22 cellular contexts compared by ENCODE assay signal in the genomic region with DNA sequence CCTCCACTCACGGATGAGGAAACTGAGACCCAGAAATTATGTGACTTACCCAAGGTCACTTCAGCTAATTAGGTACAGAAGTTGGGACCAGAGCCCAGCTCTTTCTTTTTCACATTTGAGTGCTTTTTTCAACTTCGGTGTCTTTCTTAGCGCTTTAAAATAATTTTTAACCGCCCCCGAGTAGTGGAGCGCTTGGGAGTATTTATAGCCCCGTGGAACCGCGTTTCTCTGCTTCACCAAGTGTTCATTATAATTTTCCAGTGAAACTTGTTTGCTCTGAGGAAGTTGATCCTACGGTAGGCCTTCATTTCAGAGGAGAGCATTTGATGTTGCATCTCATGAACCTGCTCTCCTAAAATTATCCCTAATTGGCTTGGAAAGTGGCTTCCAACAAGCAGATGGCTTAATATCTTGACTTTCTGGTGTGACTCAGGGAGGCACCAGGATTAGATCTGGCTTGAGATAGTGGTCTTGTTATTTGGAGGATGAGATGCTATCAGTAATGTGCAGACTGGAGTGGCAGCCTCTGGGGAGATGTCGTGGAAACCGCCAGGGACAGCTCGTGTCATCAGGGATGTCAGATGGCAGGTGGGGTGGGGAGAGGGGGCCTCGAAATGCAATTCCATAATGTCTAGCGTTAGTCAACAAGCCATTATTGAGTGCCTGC.
"Had no signal": no experiment of that assay in that cellular context is flagged by ENCODE, and none has a peak within 500 bp of the region (broad histone marks: within the 10 kb centered on the region; RNA-seq: fewer than 3 reads in every experiment).

No MANE protein-coding gene starts in this region.

- H3K27me3 ChIP-seq: breast epithelium, foreskin keratinocyte, hepatocyte, ovary, thyroid gland had no signal

- DNase-seq: activated B cell treated with CpG ODN at 0.5 μM for 24 hours; activated CD4-positive, alpha-beta T cell treated with anti-CD3 and anti-CD28 coated beads for 36 hours; activated CD4-positive, alpha-beta T cell treated with anti-CD3 and anti-CD28 coated beads, Interleukin-2, amount 50 U/mL, for 48 hours; activated CD8-positive, alpha-beta memory T cell treated with anti-CD3 and anti-CD28 coated beads, Interleukin-2, amount 50 U/mL, for 48 hours; activated naive CD4-positive, alpha-beta T cell treated with Interleukin-2 at 50 U/mL for 16 hours; activated naive CD8-positive, alpha-beta T cell treated with anti-CD3 and anti-CD28 coated beads for 36 hours; activated T-cell treated with anti-CD3 and anti-CD28 coated beads, Interleukin-2, amount 50 U/mL, for 4 hours; effector memory CD4-positive, alpha-beta T cell; foreskin keratinocyte; immature natural killer cell; naive thymus-derived CD4-positive, alpha-beta T cell; ovary; right cardiac atrium; stimulated activated CD4-positive, alpha-beta T cell treated with anti-CD3 and anti-CD28 coated beads, Interleukin-12 subunit alpha, Interleukin-12 subunit beta, amount 100 ng/mL, for 4 hours; stimulated activated CD4-positive, alpha-beta T cell treated with anti-CD3 and anti-CD28 coated beads, Interleukin-4, amount 100 ng/mL, for 4 hours; substantia nigra; thyroid gland had no signal

- H3K4me3 ChIP-seq: breast epithelium, hepatocyte, lung, ovary, prostate gland, thyroid gland, upper lobe of right lung had no signal

- H3K4me1 ChIP-seq: breast epithelium, prostate gland, thyroid gland, upper lobe of right lung had no signal

- H3K9me3 ChIP-seq: breast epithelium, ovary, prostate gland, thyroid gland, upper lobe of right lung had no signal

- H3K27ac ChIP-seq: breast epithelium, foreskin keratinocyte, hepatocyte, ovary, prostate gland, thyroid gland, upper lobe of right lung had no signal

- H3K36me3 ChIP-seq: breast epithelium, ovary, prostate gland, thyroid gland, upper lobe of right lung had no signal
